In the genomic region with DNA sequence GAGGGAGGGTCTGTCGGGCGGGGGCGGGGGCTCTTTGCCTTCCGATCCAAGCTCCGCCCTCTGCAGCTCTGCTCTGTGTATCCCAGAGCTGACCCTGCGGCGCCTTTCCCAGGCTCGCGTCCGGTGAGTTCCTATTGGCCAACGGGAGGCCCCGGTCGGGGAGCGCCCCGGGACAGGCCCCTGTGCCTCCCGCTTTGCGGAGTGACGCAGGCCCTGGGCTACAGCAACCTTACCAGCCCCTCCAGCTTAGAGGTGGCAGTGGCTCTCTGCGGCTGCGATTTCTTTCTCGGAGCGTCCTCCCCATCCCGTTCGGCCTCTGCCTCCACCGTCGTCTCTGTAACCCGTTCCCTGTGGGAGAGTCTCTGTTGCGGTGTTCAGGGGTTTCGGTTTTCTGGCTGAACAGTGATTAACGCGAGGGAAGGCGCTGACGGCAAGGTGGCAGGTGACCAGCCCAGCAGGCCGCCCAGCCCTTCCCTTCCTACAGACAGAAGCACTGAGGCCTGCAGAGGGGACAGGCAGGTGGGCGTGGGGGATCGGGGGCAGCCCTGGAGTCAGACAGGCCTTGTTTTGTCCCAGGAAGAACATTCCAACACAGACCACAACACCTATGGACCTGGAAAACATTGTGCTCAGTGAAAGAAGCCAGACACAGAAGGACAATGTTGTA, we compare ENCODE assay signal across 8 cellular contexts. TPM values are rescaled to one million over a fixed set of nuclear protein-coding genes. Genes with fewer than 3 reads are reported as not detected.
DNase-seq lines count a peak whose midpoint lies in the region; ATAC-seq and TF ChIP-seq lines count a peak whose summit lies in the region.

No MANE protein-coding gene starts in this region.

- H3K9me3 Mint-ChIP-seq in immature natural killer cell = no peaks in the 10 kb centered on the region

- H3K27me3 ChIP-seq in Panc1 (ENCODE audit: control insufficient read depth, insufficient read depth, low read length) = no peaks in the 10 kb centered on the region

- DNase-seq in DMS79 (lab: John Stamatoyannopoulos, UW) (peak; percentile 44), Panc1 (ENCODE audit: low read depth, low spot score) (no peak), epithelial cell of proximal tubule (ENCODE audit: low read depth) (no peak), mucosa of descending colon (peak; percentile 72 to 83 (median 82)), immature natural killer cell (no peak)

- H3K27me3 Mint-ChIP-seq in immature natural killer cell (ENCODE audit: low read depth in 3 of 3) = peaks cover 7 to 16% (median 13%) of the 10 kb centered on the region in 3 donors

- H3K9me3 ChIP-seq in Panc1 (ENCODE audit: control insufficient read depth, insufficient read depth, low read depth, low read length) (no peaks in the 10 kb centered on the region), mucosa of descending colon (no peaks in the 10 kb centered on the region)

- H3K4me1 ChIP-seq in Panc1 (ENCODE audit: control insufficient read depth, insufficient read depth, low read length) = peaks cover 30% of the 10 kb centered on the region
- peaks cover 7% of the 10 kb centered on the region for H3K4me1 ChIP-seq in mucosa of descending colon (ENCODE audit: low read depth)
- H3K4me1 ChIP-seq in urinary bladder (ENCODE audit: insufficient read depth) = no peaks in the 10 kb centered on the region

- no TSS peak for BruUV-seq in Panc1 (replicated peaks; lab: Mats Ljungman, UMichigan)

- peaks cover 0 to 8% (median 0%) of the 10 kb centered on the region in 3 donors for H3K36me3 Mint-ChIP-seq in immature natural killer cell

- no peak overlapping the region for H3K4me3 Mint-ChIP-seq in immature natural killer cell

- WGBS in urinary bladder = 4% methylated on average over 36 of the region's 36 CpGs

- POLR2A ChIA-PET in Panc1 (lab: Charles Lee) = no interaction called here

- in situ Hi-C loops in Panc1 (cut with HindIII; ENCODE audit: low pct_unique_long_range_greater_than_20kb, low sequenced_read_pairs) = no loop called here

- peak overlapping the region; percentile 99 for H3K27ac ChIP-seq in Panc1 (ENCODE audit: low read length)
- H3K27ac ChIP-seq in urinary bladder (ENCODE audit: low read depth) = peak overlapping the region; percentile 24

- H3K4me1 Mint-ChIP-seq in immature natural killer cell = peaks cover 0 to 2% of the 10 kb centered on the region in 2 donors

- ATAC-seq in Panc1 (peak; percentile 96), mucosa of descending colon (peak; percentile 90), GM21737 (IDR thresholded peaks at IDR 0.05; ENCODE audit: unreplicated experiment) (no peak), GM18520 (IDR thresholded peaks at IDR 0.05; ENCODE audit: unreplicated experiment) (no peak)

- CTCF ChIA-PET in Panc1 (lab: Charles Lee) = interaction anchor here (0.6 to 1.5 kb wide), 2 partner anchors 49 to 52 kb away, joined by 5 to 10 read pairs; no protein-coding TSS in a partner anchor

- intact Hi-C loops in Panc1 (cut with micrococcal nuclease; ENCODE audit: unreplicated experiment) = no loop called here
- intact Hi-C loops in mucosa of descending colon (cut with DNase I, micrococcal nuclease) = no loop called here

- TF ChIP-seq CTCF in Panc1 (IDR thresholded peaks at IDR 0.05) = no peak
- no peak for TF ChIP-seq CTCF in epithelial cell of proximal tubule (conservative IDR thresholded peaks at IDR 0.05; ENCODE audit: low read depth, low read length)
- no peak for TF ChIP-seq CTCF in mucosa of descending colon (IDR thresholded peaks at IDR 0.05)

- no peak overlapping the region for H3K27ac Mint-ChIP-seq in immature natural killer cell

- H3K4me3 ChIP-seq in Panc1 (ENCODE audit: low read depth in 2 of 2, low read length in 2 of 2) (peak overlapping the region; percentile 49 to 86), epithelial cell of proximal tubule (ENCODE audit: low read depth, low read length) (peak overlapping the region; percentile 72), mucosa of descending colon (no peak overlapping the region), urinary bladder (ENCODE audit: low read depth, low read length) (peak overlapping the region; percentile 42)

- H3K36me3 ChIP-seq in Panc1 (ENCODE audit: control insufficient read depth, insufficient read depth, low read length) (no peaks in the 10 kb centered on the region), mucosa of descending colon (ENCODE audit: low read depth) (no peaks in the 10 kb centered on the region), urinary bladder (ENCODE audit: insufficient read depth) (no peaks in the 10 kb centered on the region)

RNA-seq across cellular contexts. Expression of a gene that starts 18.1 kb away (rescaled TPM):
- 52.1 TPM for total RNA-seq in Panc1 (2021; ENCODE audit: unreplicated experiment)
- polyA plus RNA-seq in Panc1 (2012; ENCODE audit: insufficient read length) = 80.9 TPM
- 24.9 and 27.1 TPM in 2 replicates for total RNA-seq in epithelial cell of proximal tubule
- 10 to 100 TPM; 20.2 to 86.7 (median 41.3) TPM for total RNA-seq in mucosa of descending colon
- total RNA-seq in urinary bladder = 13.1 TPM
- 76.6 TPM for polyA plus RNA-seq in urinary bladder
- 10 to 100 TPM; 15.3 to 27.6 (median 22.9) TPM for polyA plus RNA-seq in immature natural killer cell

RNA-seq across cellular contexts. Expression of a gene that starts 19.0 kb away (rescaled TPM):
- total RNA-seq in Panc1 (2021; ENCODE audit: unreplicated experiment) = 88.9 TPM
- 209 TPM for polyA plus RNA-seq in Panc1 (2012; ENCODE audit: insufficient read length)
- 43.2 and 46.6 TPM in 2 replicates for total RNA-seq in epithelial cell of proximal tubule
- total RNA-seq in mucosa of descending colon = 10 to 100 TPM; 21.2 to 34.3 (median 23.3) TPM
- total RNA-seq in urinary bladder = 9.9 TPM
- 54.2 TPM for polyA plus RNA-seq in urinary bladder
- 10 to 100 TPM; 15.2 to 33.5 (median 19.7) TPM for polyA plus RNA-seq in immature natural killer cell

RNA-seq across cellular contexts. Expression of a gene that starts 59.5 kb away (rescaled TPM):
- total RNA-seq in Panc1 (2021; ENCODE audit: unreplicated experiment) = 115 TPM
- polyA plus RNA-seq in Panc1 (2012; ENCODE audit: insufficient read length) = 54.8 TPM
- total RNA-seq in epithelial cell of proximal tubule = 109 and 112 TPM in 2 replicates
- total RNA-seq in mucosa of descending colon = 10 to 100 TPM; 90.1 to 94.4 (median 94.1) TPM
- 74.0 TPM for total RNA-seq in urinary bladder
- 85.7 TPM for polyA plus RNA-seq in urinary bladder
- polyA plus RNA-seq in immature natural killer cell = 100 to 1,000 TPM; 112 to 189 (median 185) TPM

Comparison
In these comparisons a context has a peak if more than half of its experiments do, and no peak if none do; other contexts are left out.
1. DNase-seq: peak in DMS79 (single experiment) and mucosa of descending colon (3 of 3); none in Panc1 (single experiment), epithelial cell of proximal tubule (single experiment) and immature natural killer cell (0 of 3).
2. ATAC-seq: peak in Panc1 (single experiment) and mucosa of descending colon (single experiment); none in GM21737 (single experiment) and GM18520 (single experiment).